ENCODE assay signal across 1 cellular context in genomic region chr9:129236441-129237145, GRCh38.
TF ChIP-seq lines count a peak whose summit lies in the region.

No MANE protein-coding gene starts in this region.

TF ChIP-seq in WTC11, 78 proteins besides CTCF, POLR2A, EP300 and RAD21 (continued from another document):
- TF ChIP-seq ARID4B (CRISPR knock-in tag; IDR thresholded peaks at IDR 0.05; ENCODE audit: borderline replicate concordance): no peak
- no peak for TF ChIP-seq ZNF671 (CRISPR knock-in tag; IDR thresholded peaks at IDR 0.05)
- TF ChIP-seq ATF1 (CRISPR knock-in tag; IDR thresholded peaks at IDR 0.05): no peak
- no peak for TF ChIP-seq ERG (CRISPR knock-in tag; IDR thresholded peaks at IDR 0.05)
- no peak for TF ChIP-seq ZNF416 (CRISPR knock-in tag; IDR thresholded peaks at IDR 0.05)
- TF ChIP-seq FOXJ3 (CRISPR knock-in tag; IDR thresholded peaks at IDR 0.05; ENCODE audit: borderline replicate concordance): no peak
TF ChIP-seq in WTC11: peak in this region for 0.
